8 cellular contexts compared by ENCODE assay signal in genomic region chr22:31846161-31847115, GRCh38.
DNase-seq lines count a peak whose midpoint lies in the region; ATAC-seq, FAIRE-seq and TF ChIP-seq lines count a peak whose summit lies in the region.

No MANE protein-coding gene starts in this region.

- TF ChIP-seq EP300 in SK-N-SH (IDR thresholded peaks at IDR 0.05; ENCODE audit: borderline replicate concordance in 1 of 2, low read depth in 1 of 2, low read length in 1 of 2) = no peak

- FAIRE-seq in GM12892 (lab: Jason Lieb, UNC) = peak; percentile 57

- POLR2A ChIA-PET in SK-N-SH (lab: Yijun Ruan, JAX) = interaction anchor here (0.5 kb wide), 1 partner anchor 27 kb away, joined by 3 read pairs; no protein-coding TSS in a partner anchor

- intact Hi-C loops in spleen (cut with DNase I; ENCODE audit: low total_unique reads) = no loop called here

- H3K4me3 ChIP-seq in SK-N-SH (ENCODE audit: low read depth in 2 of 2, low read length in 1 of 2) = no peak overlapping the region
- H3K4me3 ChIP-seq in spleen = no peak overlapping the region

- H3K36me3 ChIP-seq in SK-N-SH (replicated peaks in 1 of 2; ENCODE audit: control insufficient read depth in 1 of 2, insufficient read depth in 2 of 2, low read length in 1 of 2) (peaks cover 30 to 31% of the 10 kb centered on the region in 2 experiments), spleen (peaks cover 0 to 100% (median 84%) of the 10 kb centered on the region in 6 donors)

- no peaks in the 10 kb centered on the region for H3K79me2 ChIP-seq in SK-N-SH (ENCODE audit: insufficient read depth)

- ATAC-seq in foreskin keratinocyte (peak; percentile 44), HG02981 (IDR thresholded peaks at IDR 0.05; ENCODE audit: unreplicated experiment) (no peak)

- H3F3A ChIP-seq in SK-N-SH (replicated peaks; ENCODE audit: insufficient read depth) = no peaks in the 10 kb centered on the region

- H2AFZ ChIP-seq in SK-N-SH (ENCODE audit: low read depth) = no peak overlapping the region

- WGBS in SK-N-SH (ENCODE audit: low lambda C conversion rate) = 87% methylated on average over 5 of the region's 6 CpGs
- WGBS in spleen, 5 donors = 75 to 86% (median 85%) methylated on average over 6 of the region's 6 CpGs

- TF ChIP-seq POLR2A in GM12892 (IDR thresholded peaks at IDR 0.05; ENCODE audit: low read depth, low read length) (no peak), spleen (IDR thresholded peaks at IDR 0.05) (no peak)

- H3K27me3 ChIP-seq in SK-N-SH (ENCODE audit: insufficient read depth) (no peaks in the 10 kb centered on the region), foreskin keratinocyte (no peaks in the 10 kb centered on the region), spleen (replicated peaks in 1 of 7) (no peaks in the 10 kb centered on the region)

- CTCF ChIA-PET in SK-N-SH (lab: Yijun Ruan, JAX) = interaction anchor here (1.0 to 1.4 kb wide), 5 partner anchors 10 to 185 kb away, joined by 3 to 7 read pairs (median 3); partner anchors contain the start of gene PISD

- H3K9ac ChIP-seq in SK-N-SH = no peak overlapping the region

- DNase-seq in AG09319 (ENCODE audit: extremely low read depth, low read depth) = no peak
- DNase-seq in GM12892 (ENCODE audit: insufficient read length) = peak; percentile 33
- DNase-seq in SK-N-SH = peak; percentile 25
- DNase-seq in foreskin keratinocyte = no peak
- DNase-seq in NK-92 treated with Interleukin-12 subunit alpha and Interleukin-12 subunit beta, amount 100 ng/mL, for 24 hours (lab: John Stamatoyannopoulos, UW) = no peak
- no peak for DNase-seq in NCI-H1436 treated with DMSO at 0.1 percent for 48 hours (lab: John Stamatoyannopoulos, UW)
- DNase-seq in spleen = no peak

- no peaks in the 10 kb centered on the region for H3K9me2 ChIP-seq in SK-N-SH

- no peaks in the 10 kb centered on the region for H4K20me1 ChIP-seq in SK-N-SH (ENCODE audit: insufficient read depth)

- H3K27ac ChIP-seq in SK-N-SH (ENCODE audit: low read depth in 2 of 2, low read length in 1 of 2) (no peak overlapping the region), foreskin keratinocyte (no peak overlapping the region), spleen (peak overlapping the region in 1 of 8 donors; percentile 30)

- no peaks in the 10 kb centered on the region for H3K9me3 ChIP-seq in SK-N-SH
- no peaks in the 10 kb centered on the region for H3K9me3 ChIP-seq in spleen

- TF ChIP-seq RAD21 in SK-N-SH (IDR thresholded peaks at IDR 0.05; ENCODE audit: low read length) = no peak

- no peak overlapping the region for H3K4me2 ChIP-seq in SK-N-SH

- H3K4me1 ChIP-seq in SK-N-SH (ENCODE audit: control insufficient read depth in 1 of 2, insufficient read depth in 2 of 2, low read depth in 1 of 2, low read length in 1 of 2) (no peaks in the 10 kb centered on the region), foreskin keratinocyte (no peaks in the 10 kb centered on the region), spleen (peaks cover 0 to 4% (median 0%) of the 10 kb centered on the region in 6 donors)

- TF ChIP-seq CTCF in AG09319 (IDR thresholded peaks at IDR 0.05; ENCODE audit: low read depth, low read length) (peak; percentile 10; the same call in 1 of the 2 replicates), SK-N-SH (IDR thresholded peaks at IDR 0.05) (peak; percentile 45), foreskin keratinocyte (conservative IDR thresholded peaks at IDR 0.05) (peak; percentile 53), spleen (IDR thresholded peaks at IDR 0.05 in 8 of 11, conservative IDR thresholded peaks at IDR 0.05 in 3 of 11) (peak in 2 of 11 experiments; percentile 16)

TF ChIP-seq in SK-N-SH, 30 proteins besides CTCF, POLR2A, EP300 and RAD21:
- no peak for TF ChIP-seq MAX (IDR thresholded peaks at IDR 0.05; ENCODE audit: low read depth)
TF ChIP-seq in SK-N-SH: peak in this region for 0.

Comparison
In these comparisons a context has a peak if more than half of its experiments do, and no peak if none do; other contexts are left out.
1. DNase-seq: peak in GM12892 (single experiment) and SK-N-SH (single experiment); none in AG09319 (single experiment), foreskin keratinocyte (0 of 2), NK-92 treated with Interleukin-12 subunit alpha and Interleukin-12 subunit beta, amount 100 ng/mL, for 24 hours (single experiment), NCI-H1436 treated with DMSO at 0.1 percent for 48 hours (single experiment) and spleen (single experiment).